Comparison of ENCODE assay signal across 1 cellular context in genomic region chr7:101733713-101734475, GRCh38.
TF ChIP-seq lines count a peak whose summit lies in the region.

No MANE protein-coding gene starts in this region.

TF ChIP-seq in K562, 482 proteins besides CTCF, POLR2A, EP300 and RAD21 (continued from another document and continues in another):
- TF ChIP-seq NKRF (IDR thresholded peaks at IDR 0.05; ENCODE audit: borderline replicate concordance) (no peak), VEZF1 (CRISPR knock-in tag; IDR thresholded peaks at IDR 0.05) (peak; percentile 85), PCBP1 (IDR thresholded peaks at IDR 0.05; ENCODE audit: low read depth, low read length, poor library complexity, severe bottlenecking) (peak; percentile 31), GTF3C2 (IDR thresholded peaks at IDR 0.05; ENCODE audit: borderline replicate concordance, extremely low read depth, insufficient read length) (no peak), CXXC5 (CRISPR knock-in tag; IDR thresholded peaks at IDR 0.05) (peak; percentile 59), ZFX (CRISPR knock-in tag; IDR thresholded peaks at IDR 0.05) (peak; percentile 64), NFIX (CRISPR knock-in tag; IDR thresholded peaks at IDR 0.05; ENCODE audit: low read depth) (no peak), CBX1 (IDR thresholded peaks at IDR 0.05; ENCODE audit: low read depth) (peak; percentile 90; the same call in 1 of the 2 replicates), TCFL5 (CRISPR knock-in tag; conservative IDR thresholded peaks at IDR 0.05) (no peak), KDM2B (CRISPR knock-in tag; IDR thresholded peaks at IDR 0.05) (no peak), POLR2B (IDR thresholded peaks at IDR 0.05; ENCODE audit: low read depth, partially characterized antibody) (peak; percentile 56), ZNF263 (CRISPR knock-in tag; IDR thresholded peaks at IDR 0.05; ENCODE audit: borderline replicate concordance) (no peak; the same call in 1 of the 2 replicates), PTRF (tag; IDR thresholded peaks at IDR 0.05) (no peak), KDM5B (IDR thresholded peaks at IDR 0.05; ENCODE audit: insufficient replicate concordance, low read depth, low read length) (no peak), CEBPG (CRISPR knock-in tag; IDR thresholded peaks at IDR 0.05) (no peak), CEBPG (tag; conservative IDR thresholded peaks at IDR 0.05 in 1 of 2, IDR thresholded peaks at IDR 0.05 in 1 of 2) (peak in 1 of 2 experiments; percentile 68; a peak in 2 of 4 replicates), RB1 (IDR thresholded peaks at IDR 0.05; ENCODE audit: low read depth) (0 out of 2 replicates have a peak, but pooled peaks have one; percentile 35), BHLHE40 (IDR thresholded peaks at IDR 0.05; ENCODE audit: low read length) (no peak), POLR2G (IDR thresholded peaks at IDR 0.05; ENCODE audit: low read depth, low read length) (peak; percentile 75), PBX2 (CRISPR knock-in tag; IDR thresholded peaks at IDR 0.05; ENCODE audit: low read depth) (no peak), PBX2 (tag; conservative IDR thresholded peaks at IDR 0.05; ENCODE audit: low read depth) (no peak), JUND (IDR thresholded peaks at IDR 0.05; ENCODE audit: borderline replicate concordance, low read depth, low read length) (peak; percentile 26; the same call in 1 of the 2 replicates), JUND (tag; IDR thresholded peaks at IDR 0.05; ENCODE audit: borderline replicate concordance, low read depth, low read length) (no peak), ZNF395 (CRISPR knock-in tag; IDR thresholded peaks at IDR 0.05) (0 out of 2 replicates have a peak, but pooled peaks have one; percentile 54), REST (CRISPR knock-in tag; IDR thresholded peaks at IDR 0.05; ENCODE audit: low read depth) (no peak), TBP (optimal IDR thresholded peaks at IDR 0.05; ENCODE audit: low read depth, low read length) (peak; percentile 71), PHF8 (IDR thresholded peaks at IDR 0.05; ENCODE audit: borderline replicate concordance, low read length) (peak; percentile 67; the same call in 1 of the 2 replicates), GMEB1 (CRISPR knock-in tag; IDR thresholded peaks at IDR 0.05) (no peak), SMARCE1 (IDR thresholded peaks at IDR 0.05) (peak; percentile 67), CTCFL (IDR thresholded peaks at IDR 0.05; ENCODE audit: borderline replicate concordance, insufficient read depth, low read depth, low read length, poor library complexity, severe bottlenecking) (no peak), CC2D1A (IDR thresholded peaks at IDR 0.05) (peak; percentile 51; the same call in 1 of the 2 replicates), SLC30A9 (CRISPR knock-in tag; IDR thresholded peaks at IDR 0.05) (no peak), ZNF655 (CRISPR knock-in tag; IDR thresholded peaks at IDR 0.05) (no peak), EZH2 (IDR thresholded peaks at IDR 0.05; ENCODE audit: borderline replicate concordance, low read depth, low read length) (no peak), SETDB1 (IDR thresholded peaks at IDR 0.05; ENCODE audit: low read length) (no peak), ZFP1 (CRISPR knock-in tag; IDR thresholded peaks at IDR 0.05) (no peak)
